Comparison of ENCODE assay signal across 1 cellular context in genomic region chr21:17455028-17455353, GRCh38.
TF ChIP-seq lines count a peak whose summit lies in the region.

No MANE protein-coding gene starts in this region.

TF ChIP-seq in HEK293, 187 proteins besides CTCF, POLR2A, EP300 and RAD21 (continued from another document):
- TF ChIP-seq GLIS2 (tag by site-specific recombination; IDR thresholded peaks at IDR 0.05), result peak; percentile 27; the same call in 1 of the 2 replicates
- TF ChIP-seq MEIS1 (CRISPR knock-in tag; IDR thresholded peaks at IDR 0.05; ENCODE audit: borderline replicate concordance), result no peak
- no peak for TF ChIP-seq ZNF138 (tag by site-specific recombination; IDR thresholded peaks at IDR 0.05; ENCODE audit: borderline replicate concordance)
- peak; percentile 5; the same call in 1 of the 2 replicates for TF ChIP-seq ZNF391 (tag by site-specific recombination; IDR thresholded peaks at IDR 0.05; ENCODE audit: borderline replicate concordance, low read depth)
- no peak for TF ChIP-seq ZNF2 (tag by site-specific recombination; IDR thresholded peaks at IDR 0.05)
- TF ChIP-seq, protein P1, sequence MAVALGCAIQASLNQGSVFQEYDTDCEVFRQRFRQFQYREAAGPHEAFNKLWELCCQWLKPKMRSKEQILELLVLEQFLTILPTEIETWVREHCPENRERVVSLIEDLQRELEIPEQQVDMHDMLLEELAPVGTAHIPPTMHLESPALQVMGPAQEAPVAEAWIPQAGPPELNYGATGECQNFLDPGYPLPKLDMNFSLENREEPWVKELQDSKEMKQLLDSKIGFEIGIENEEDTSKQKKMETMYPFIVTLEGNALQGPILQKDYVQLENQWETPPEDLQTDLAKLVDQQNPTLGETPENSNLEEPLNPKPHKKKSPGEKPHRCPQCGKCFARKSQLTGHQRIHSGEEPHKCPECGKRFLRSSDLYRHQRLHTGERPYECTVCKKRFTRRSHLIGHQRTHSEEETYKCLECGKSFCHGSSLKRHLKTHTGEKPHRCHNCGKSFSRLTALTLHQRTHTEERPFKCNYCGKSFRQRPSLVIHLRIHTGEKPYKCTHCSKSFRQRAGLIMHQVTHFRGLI (tag by site-specific recombination; IDR thresholded peaks at IDR 0.05), result no peak
- no peak for TF ChIP-seq ZNF350 (tag by site-specific recombination; IDR thresholded peaks at IDR 0.05)
- TF ChIP-seq ZNF121 (tag by site-specific recombination; IDR thresholded peaks at IDR 0.05), result 0 out of 2 replicates have a peak, but pooled peaks have one; percentile 2
- no peak for TF ChIP-seq ZFP41 (tag by site-specific recombination; IDR thresholded peaks at IDR 0.05; ENCODE audit: borderline replicate concordance)
- TF ChIP-seq, protein P2, sequence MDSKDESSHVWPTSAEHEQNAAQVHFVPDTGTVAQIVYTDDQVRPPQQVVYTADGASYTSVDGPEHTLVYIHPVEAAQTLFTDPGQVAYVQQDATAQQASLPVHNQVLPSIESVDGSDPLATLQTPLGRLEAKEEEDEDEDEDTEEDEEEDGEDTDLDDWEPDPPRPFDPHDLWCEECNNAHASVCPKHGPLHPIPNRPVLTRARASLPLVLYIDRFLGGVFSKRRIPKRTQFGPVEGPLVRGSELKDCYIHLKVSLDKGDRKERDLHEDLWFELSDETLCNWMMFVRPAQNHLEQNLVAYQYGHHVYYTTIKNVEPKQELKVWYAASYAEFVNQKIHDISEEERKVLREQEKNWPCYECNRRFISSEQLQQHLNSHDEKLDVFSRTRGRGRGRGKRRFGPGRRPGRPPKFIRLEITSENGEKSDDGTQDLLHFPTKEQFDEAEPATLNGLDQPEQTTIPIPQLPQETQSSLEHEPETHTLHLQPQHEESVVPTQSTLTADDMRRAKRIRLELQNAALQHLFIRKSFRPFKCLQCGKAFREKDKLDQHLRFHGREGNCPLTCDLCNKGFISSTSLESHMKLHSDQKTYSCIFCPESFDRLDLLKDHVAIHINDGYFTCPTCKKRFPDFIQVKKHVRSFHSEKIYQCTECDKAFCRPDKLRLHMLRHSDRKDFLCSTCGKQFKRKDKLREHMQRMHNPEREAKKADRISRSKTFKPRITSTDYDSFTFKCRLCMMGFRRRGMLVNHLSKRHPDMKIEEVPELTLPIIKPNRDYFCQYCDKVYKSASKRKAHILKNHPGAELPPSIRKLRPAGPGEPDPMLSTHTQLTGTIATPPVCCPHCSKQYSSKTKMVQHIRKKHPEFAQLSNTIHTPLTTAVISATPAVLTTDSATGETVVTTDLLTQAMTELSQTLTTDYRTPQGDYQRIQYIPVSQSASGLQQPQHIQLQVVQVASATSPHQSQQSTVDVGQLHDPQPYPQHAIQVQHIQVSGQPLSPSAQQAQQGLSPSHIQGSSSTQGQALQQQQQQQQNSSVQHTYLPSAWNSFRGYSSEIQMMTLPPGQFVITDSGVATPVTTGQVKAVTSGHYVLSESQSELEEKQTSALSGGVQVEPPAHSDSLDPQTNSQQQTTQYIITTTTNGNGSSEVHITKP (tag by site-specific recombination; IDR thresholded peaks at IDR 0.05), result no peak
- TF ChIP-seq ZNF223 (tag by site-specific recombination; IDR thresholded peaks at IDR 0.05), result no peak
- TF ChIP-seq ZNF626 (tag by site-specific recombination; IDR thresholded peaks at IDR 0.05), result no peak
- TF ChIP-seq PRDM4 (tag by site-specific recombination; IDR thresholded peaks at IDR 0.05), result no peak
- peak; percentile 4; the same call in 1 of the 2 replicates for TF ChIP-seq SP7 (tag by site-specific recombination; IDR thresholded peaks at IDR 0.05)
- no peak for TF ChIP-seq KLF16 (tag by site-specific recombination; IDR thresholded peaks at IDR 0.05)
- no peak for TF ChIP-seq TRIM28 (IDR thresholded peaks at IDR 0.05; ENCODE audit: borderline replicate concordance, low read length)
